Comparison of ENCODE assay signal across 23 cellular contexts in genomic region chr1:151986501-151987190, GRCh38. TPM values are rescaled to one million over a fixed set of nuclear protein-coding genes. Genes with fewer than 3 reads are reported as not detected.
DNase-seq lines count a peak whose midpoint lies in the region; ATAC-seq, FAIRE-seq and TF ChIP-seq lines count a peak whose summit lies in the region.
"Had no signal": no experiment of that assay in that cellular context is flagged by ENCODE, and none has a peak within 500 bp of the region (broad histone marks: within the 10 kb centered on the region; RNA-seq: fewer than 3 reads in every experiment).

No MANE protein-coding gene starts in this region.

- TF ChIP-seq CTCF in MCF 10A (IDR thresholded peaks at IDR 0.05; ENCODE audit: unreplicated experiment) (no peak), breast epithelium (IDR thresholded peaks at IDR 0.05) (no peak), hepatocyte (IDR thresholded peaks at IDR 0.05; ENCODE audit: poor library complexity) (no peak)

- H3K9me3 Mint-ChIP-seq in MCF 10A (ENCODE audit: unreplicated experiment) = no peaks in the 10 kb centered on the region
- H3K9me3 Mint-ChIP-seq: activated T-helper 1 cell treated with anti-CD3 and anti-CD28 coated beads, Interleukin-12 subunit alpha, Interleukin-12 subunit beta, Interleukin-2, Interleukin-4 antibody, amounts not matched to agents 30 ng/mL and 10 ng/mL and 1 ng/mL, durations not matched to agents 14 hours and 24 hours and 36 hours; CD4-positive, alpha-beta T cell; T-helper 1 cell treated with Interleukin-12 subunit alpha and Interleukin-12 subunit beta and Interleukin-4 antibody, amounts not matched to agents 30 μg/mL and 1 μg/mL, for 36 hours; WTC11 had no signal

- no peaks in the 10 kb centered on the region for H3K27me3 Mint-ChIP-seq in MCF 10A (ENCODE audit: insufficient read depth, unreplicated experiment)
- H3K27me3 Mint-ChIP-seq: CD4-positive, alpha-beta T cell had no signal

- peaks cover 81% of the 10 kb centered on the region for H3K36me3 Mint-ChIP-seq in MCF 10A (ENCODE audit: insufficient read depth, unreplicated experiment)

- peak overlapping the region; percentile 14 for H3K27ac Mint-ChIP-seq in MCF 10A (ENCODE audit: low read depth, unreplicated experiment)
- H3K27ac Mint-ChIP-seq: activated T-helper 1 cell treated with anti-CD3 and anti-CD28 coated beads, Interleukin-12 subunit alpha, Interleukin-12 subunit beta, Interleukin-2, Interleukin-4 antibody, amounts not matched to agents 30 ng/mL and 10 ng/mL and 1 ng/mL, durations not matched to agents 14 hours and 24 hours and 36 hours; CD4-positive, alpha-beta T cell; T-helper 1 cell treated with Interleukin-12 subunit alpha and Interleukin-12 subunit beta and Interleukin-4 antibody, amounts not matched to agents 30 μg/mL and 1 μg/mL, for 36 hours; WTC11 had no signal

- H3K4me2 ChIP-seq in hepatocyte = peak overlapping the region; percentile 58

- H3K36me3 ChIP-seq in breast epithelium (no peaks in the 10 kb centered on the region), hepatocyte (replicated peaks; ENCODE audit: insufficient read depth, low read depth) (no peaks in the 10 kb centered on the region), subcutaneous abdominal adipose tissue (ENCODE audit: control insufficient read depth in 5 of 5, insufficient read depth in 5 of 5, low read length in 5 of 5) (peaks cover 43 to 53% (median 50%) of the 10 kb centered on the region in 5 donors)
- H3K36me3 ChIP-seq: neutrophil had no signal

- FAIRE-seq in RCC 7860 (lab: Jason Lieb, UNC) = peak; percentile 77
- FAIRE-seq: frontal cortex had no signal

- intact Hi-C loops in MCF 10A (cut with micrococcal nuclease) = no loop called here
- intact Hi-C loops in breast epithelium (cut with DNase I; ENCODE audit: low total_unique reads) = no loop called here

- H3K79me2 ChIP-seq in hepatocyte = peaks cover 78% of the 10 kb centered on the region

- WGBS in hepatocyte (ENCODE audit: low lambda C conversion rate, missing lambda C conversion rate) = 80% methylated on average over 8 of the region's 8 CpGs

- POLR2A ChIA-PET in MCF 10A (lab: Yijun Ruan, JAX) = interaction anchor here (0.6 to 21.0 kb wide), 10 partner anchors 8 to 657 kb away, joined by 3 to 1089 read pairs (median 35); partner anchors contain the start of gene THEM4

- TF ChIP-seq POLR2A in breast epithelium (IDR thresholded peaks at IDR 0.05) = no peak

- H4K20me1 ChIP-seq in hepatocyte (ENCODE audit: insufficient read depth, poor library complexity, severe bottlenecking) = peaks cover 16% of the 10 kb centered on the region

- H3K27me3 ChIP-seq in breast epithelium (no peaks in the 10 kb centered on the region), hepatocyte (no peaks in the 10 kb centered on the region), subcutaneous abdominal adipose tissue (ENCODE audit: control insufficient read depth in 5 of 5, insufficient read depth in 4 of 5, low read length in 5 of 5) (no peaks in the 10 kb centered on the region)
- H3K27me3 ChIP-seq: spleen, suprapubic skin had no signal

- H3K27ac ChIP-seq in breast epithelium (peak overlapping the region in 1 of 2 donors; percentile 2), hepatocyte (peak overlapping the region; percentile 85), subcutaneous abdominal adipose tissue (ENCODE audit: low read depth, low read length) (peak overlapping the region; percentile 14)
- H3K27ac ChIP-seq: neutrophil, spleen had no signal

- no peak overlapping the region for H2AFZ ChIP-seq in hepatocyte

- H3K9ac ChIP-seq in subcutaneous abdominal adipose tissue (ENCODE audit: low read length in 5 of 5) = no peak overlapping the region

- H3K4me1 ChIP-seq in breast epithelium (peaks cover 20 to 36% of the 10 kb centered on the region in 2 donors), hepatocyte (ENCODE audit: insufficient read depth) (peaks cover 66% of the 10 kb centered on the region), subcutaneous abdominal adipose tissue (ENCODE audit: control insufficient read depth in 5 of 5, insufficient read depth in 5 of 5, low read length in 5 of 5) (peaks cover 15 to 53% (median 46%) of the 10 kb centered on the region in 5 donors)

- DNase-seq in MCF 10A (ENCODE audit: unreplicated experiment) = no peak
- no peak for DNase-seq in breast epithelium (ENCODE audit: low spot score in 2 of 2)
- peak; percentile 51 for DNase-seq in RCC 7860 (ENCODE audit: low spot score)
- DNase-seq in hepatocyte (ENCODE audit: low spot score) = no peak
- no peak for DNase-seq in NCI-H2029 treated with DMSO at 0.1 percent for 48 hours (lab: John Stamatoyannopoulos, UW)
- DNase-seq: CD4-positive, alpha-beta T cell; DND-41; left colon; NCI-H1105; NCI-H2107; NCI-H524 treated with DMSO at 0.1 percent for 48 hours; SHP77; spleen had no signal

- ATAC-seq in GM21526 (IDR thresholded peaks at IDR 0.05; ENCODE audit: low FRiP score, unreplicated experiment) = no peak
- ATAC-seq in GM21360 (IDR thresholded peaks at IDR 0.05; ENCODE audit: unreplicated experiment) = no peak
- ATAC-seq: left colon, mucosa of descending colon, WTC11 had no signal

- no TSS peak for BruUV-seq in MCF 10A (replicated peaks; lab: Mats Ljungman, UMichigan)

- H3K4me3 Mint-ChIP-seq in MCF 10A (ENCODE audit: unreplicated experiment) = no peak overlapping the region
- H3K4me3 Mint-ChIP-seq: activated T-helper 1 cell treated with anti-CD3 and anti-CD28 coated beads, Interleukin-12 subunit alpha, Interleukin-12 subunit beta, Interleukin-2, Interleukin-4 antibody, amounts not matched to agents 30 ng/mL and 10 ng/mL and 1 ng/mL, durations not matched to agents 14 hours and 24 hours and 36 hours; CD4-positive, alpha-beta T cell; T-helper 1 cell treated with Interleukin-12 subunit alpha and Interleukin-12 subunit beta and Interleukin-4 antibody, amounts not matched to agents 30 μg/mL and 1 μg/mL, for 36 hours; WTC11 had no signal

- H3K9me3 ChIP-seq in breast epithelium = no peaks in the 10 kb centered on the region
- H3K9me3 ChIP-seq in hepatocyte (ENCODE audit: low read depth) = no peaks in the 10 kb centered on the region
- H3K9me3 ChIP-seq in subcutaneous abdominal adipose tissue (ENCODE audit: control insufficient read depth in 5 of 5, low read length in 5 of 5) = no peaks in the 10 kb centered on the region
- H3K9me3 ChIP-seq: mucosa of descending colon, neutrophil, spleen, suprapubic skin had no signal

- no peaks in the 10 kb centered on the region for H3K9me2 ChIP-seq in hepatocyte (replicated peaks; ENCODE audit: insufficient read depth)

- H3K4me3 ChIP-seq in breast epithelium (no peak overlapping the region), hepatocyte (no peak overlapping the region), subcutaneous abdominal adipose tissue (ENCODE audit: low read depth in 1 of 5, low read length in 5 of 5) (no peak overlapping the region)
- H3K4me3 ChIP-seq: mucosa of descending colon, spleen, suprapubic skin had no signal

- peaks cover 74% of the 10 kb centered on the region for H3K4me1 Mint-ChIP-seq in MCF 10A (ENCODE audit: insufficient read depth, unreplicated experiment)

- CTCF ChIA-PET in MCF 10A (lab: Yijun Ruan, JAX) = interaction anchor here (0.5 to 23.4 kb wide), 6 partner anchors 10 to 432 kb away, joined by 3 to 543 read pairs (median 40); no protein-coding TSS in a partner anchor

RNA-seq across cellular contexts. Expression of gene S100A10, which starts 7.0 kb away (rescaled TPM):
- total RNA-seq in MCF 10A (2022) = 1,693 and 1,694 TPM in 2 replicates
- total RNA-seq in breast epithelium = 100 to 1,000 TPM in 1 of 3 donors, 10 to 100 TPM in 2; 70.4 to 156 (median 84.9) TPM
- total RNA-seq in hepatocyte = 408 and 485 TPM in 2 replicates
- polyA plus RNA-seq in hepatocyte = 3,367 and 3,493 TPM in 2 replicates

RNA-seq across cellular contexts. Expression of gene S100A11, which starts 50.2 kb away (rescaled TPM):
- total RNA-seq in MCF 10A (2022) (1,562 and 1,998 TPM in 2 replicates), breast epithelium (100 to 1,000 TPM; 220 to 325 (median 275) TPM), hepatocyte (258 and 295 TPM in 2 replicates)
- 1,491 and 1,531 TPM in 2 replicates for polyA plus RNA-seq in hepatocyte
